16 cellular contexts compared by ENCODE assay signal in the genomic region with DNA sequence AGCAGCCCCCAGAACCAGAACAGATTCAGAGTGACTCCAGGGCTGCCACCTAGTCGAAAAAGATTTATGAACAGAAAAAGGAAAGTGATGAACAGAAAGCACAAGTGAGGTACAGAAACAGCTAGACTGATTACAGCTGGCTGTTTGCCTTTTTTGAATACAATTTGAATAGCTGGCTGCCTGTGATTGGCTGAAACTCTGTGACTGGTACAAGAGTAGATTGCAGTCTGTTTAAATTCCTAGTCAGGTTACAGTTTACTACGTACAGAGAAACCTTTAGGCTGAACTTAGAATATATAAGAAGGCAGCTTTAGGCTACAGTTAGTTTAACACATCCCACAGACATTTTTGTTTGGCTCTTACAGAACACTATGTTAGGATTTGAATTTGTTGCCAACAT. TPM values are rescaled to one million over a fixed set of nuclear protein-coding genes. Genes with fewer than 3 reads are reported as not detected.
A peak's percentile ranks its signal among the peaks of the same experiment; 100 is the strongest.
DNase-seq lines count a peak whose midpoint lies in the region; ATAC-seq and TF ChIP-seq lines count a peak whose summit lies in the region.
"Had no signal": no experiment of that assay in that cellular context is flagged by ENCODE, and none has a peak within 500 bp of the region (broad histone marks: within the 10 kb centered on the region; RNA-seq: fewer than 3 reads in every experiment).

No MANE protein-coding gene starts in this region.

- TF ChIP-seq CTCF in spleen (IDR thresholded peaks at IDR 0.05 in 8 of 11, conservative IDR thresholded peaks at IDR 0.05 in 3 of 11): no peak

- H3K27ac ChIP-seq in spleen: peak overlapping the region in 5 of 8 donors; percentile 46 to 87 (median 82)
- H3K27ac ChIP-seq: suprapubic skin had no signal

- H3K27me3 ChIP-seq in spleen (replicated peaks in 1 of 7): no peaks in the 10 kb centered on the region
- H3K27me3 ChIP-seq: body of pancreas, suprapubic skin had no signal

- peak; percentile 69 for DNase-seq in NCI-H69 (lab: John Stamatoyannopoulos, UW)
- peak; percentile 55 for DNase-seq in fibroblast of the conjunctiva (ENCODE audit: low read depth)
- no peak for DNase-seq in spleen
- no peak for DNase-seq in NCI-H82 (lab: John Stamatoyannopoulos, UW)
- DNase-seq in NCI-H187 (lab: John Stamatoyannopoulos, UW): no peak
- DNase-seq in activated gamma-delta T cell (lab: John Stamatoyannopoulos, UW): no peak
- DNase-seq in islet precursor cell: no peak
- DNase-seq: activated B cell treated with CpG ODN at 0.5 μM for 24 hours; activated T-cell treated with anti-CD3 and anti-CD28 coated beads, Interleukin-2, amount 50 U/mL, for 1 hour; body of pancreas; CD4-positive, alpha-beta memory T cell; NCI-H1694 treated with DMSO at 0.1 percent for 48 hours; SW 1271 had no signal

- TF ChIP-seq POLR2A in spleen (IDR thresholded peaks at IDR 0.05): no peak

- H3K4me3 ChIP-seq in spleen: no peak overlapping the region
- H3K4me3 ChIP-seq: body of pancreas, GM23338, suprapubic skin had no signal

- no peaks in the 10 kb centered on the region for H3K36me3 ChIP-seq in spleen
- H3K36me3 ChIP-seq: suprapubic skin had no signal

- H3K4me1 ChIP-seq in spleen: peaks cover 0 to 43% (median 3%) of the 10 kb centered on the region in 6 donors

- no peaks in the 10 kb centered on the region for H3K9me3 ChIP-seq in spleen
- H3K9me3 ChIP-seq: body of pancreas, suprapubic skin had no signal

- intact Hi-C loops in spleen (cut with DNase I; ENCODE audit: low total_unique reads): no loop called here

- peak; percentile 41 for ATAC-seq in GM19463 (IDR thresholded peaks at IDR 0.05; ENCODE audit: unreplicated experiment)
- ATAC-seq: body of pancreas, GM23338 had no signal

- 45 to 65% (median 57%) methylated on average over 2 of the region's 2 CpGs for WGBS in spleen, 5 donors

RNA-seq across cellular contexts. Expression of a gene that starts 10.0 kb away (rescaled TPM):
- 1 to 10 TPM in 6 of 7 donors, under 1 TPM in 1; 0.70 to 3.7 (median 1.4) TPM for total RNA-seq in spleen
- polyA plus RNA-seq in spleen: under 1 TPM; 0.51 to 0.93 (median 0.70) TPM

RNA-seq across cellular contexts. Expression of a gene that starts 41.3 kb away (rescaled TPM):
- 10 to 100 TPM; 48.5 to 89.0 (median 58.8) TPM for total RNA-seq in spleen
- 10 to 100 TPM; 39.4 to 86.6 (median 60.5) TPM for polyA plus RNA-seq in spleen

RNA-seq across cellular contexts. Expression of a gene that starts 46.2 kb away (rescaled TPM):
- total RNA-seq in spleen: 1 to 10 TPM in 5 of 7 donors, under 1 TPM in 2; 0.52 to 4.4 (median 1.2) TPM
- polyA plus RNA-seq in spleen: under 1 TPM; 0.17 to 0.42 (median 0.33) TPM
- polyA plus RNA-seq: CD4-positive, alpha-beta memory T cell; GM23338 had no signal

Comparison
In these comparisons a context has a peak if more than half of its experiments do, and no peak if none do; other contexts are left out.
1. DNase-seq: peak in NCI-H69 (single experiment) and fibroblast of the conjunctiva (single experiment); none in spleen (single experiment), NCI-H82 (single experiment), NCI-H187 (0 of 2), activated gamma-delta T cell (single experiment) and islet precursor cell (single experiment).